In the genomic region with DNA sequence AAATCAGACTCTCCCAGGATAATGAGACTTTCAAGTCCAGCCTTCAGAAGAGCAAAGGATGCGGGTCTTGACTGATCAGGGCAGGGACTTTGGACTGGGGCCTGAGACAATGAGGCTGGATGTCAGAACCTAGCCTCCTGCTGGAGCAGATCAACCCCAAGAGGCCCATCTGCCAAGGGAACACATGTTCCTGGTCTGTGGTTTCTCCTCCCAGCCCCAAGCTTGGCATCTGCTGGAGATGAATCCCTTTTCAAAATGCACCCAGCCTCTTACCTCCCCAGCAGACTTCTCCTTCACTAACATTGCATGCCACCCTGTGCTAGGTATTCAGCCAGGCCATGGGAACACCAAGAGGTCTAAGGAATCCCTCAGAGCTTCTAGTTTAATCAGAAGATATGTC, we compare ENCODE assay signal across 13 cellular contexts. TPM values are rescaled to one million over a fixed set of nuclear protein-coding genes. Genes with fewer than 3 reads are reported as not detected.
A peak's percentile ranks its signal among the peaks of the same experiment; 100 is the strongest.
DNase-seq lines count a peak whose midpoint lies in the region; TF ChIP-seq lines count a peak whose summit lies in the region.
"Had no signal": no experiment of that assay in that cellular context is flagged by ENCODE, and none has a peak within 500 bp of the region (broad histone marks: within the 10 kb centered on the region; RNA-seq: fewer than 3 reads in every experiment).

No MANE protein-coding gene starts in this region.

- no peak overlapping the region for H3K27ac ChIP-seq in trophoblast cell (ENCODE audit: low read depth, low read length)
- no peak overlapping the region for H3K27ac ChIP-seq in SJCRH30
- H3K27ac ChIP-seq: BLaER1, KMS-11 had no signal

- no CpG with 5 or more reads among the region's 1 CpG for WGBS in trophoblast cell (ENCODE audit: extremely low coverage, insufficient coverage, insufficient read length)

- H3K14ac ChIP-seq in trophoblast cell (ENCODE audit: low read length), result no peak overlapping the region

- no peak overlapping the region for H4K91ac ChIP-seq in trophoblast cell (ENCODE audit: low read depth, low read length)

- H3K23ac ChIP-seq in trophoblast cell (ENCODE audit: low read length), result no peak overlapping the region

- no peak overlapping the region for H2AFZ ChIP-seq in trophoblast cell (ENCODE audit: insufficient read depth, low read length, poor library complexity)

- no peak overlapping the region for H2AK5ac ChIP-seq in trophoblast cell (ENCODE audit: low read length)

- no peaks in the 10 kb centered on the region for H3K4me1 ChIP-seq in trophoblast cell (ENCODE audit: control insufficient read depth in 1 of 2, insufficient read depth in 2 of 2, low read length in 2 of 2)
- H3K4me1 ChIP-seq in SJCRH30, result no peaks in the 10 kb centered on the region
- H3K4me1 ChIP-seq: HAP-1 had no signal

- H3K36me3 ChIP-seq in trophoblast cell (ENCODE audit: control insufficient read depth in 1 of 2, insufficient read depth in 2 of 2, low read length in 2 of 2), result no peaks in the 10 kb centered on the region
- no peaks in the 10 kb centered on the region for H3K36me3 ChIP-seq in SJCRH30
- H3K36me3 ChIP-seq: BLaER1, HAP-1 had no signal

- H2BK12ac ChIP-seq in trophoblast cell (ENCODE audit: low read length), result no peak overlapping the region

- no peak overlapping the region for H3K4ac ChIP-seq in trophoblast cell (ENCODE audit: low read depth, low read length)

- H3K18ac ChIP-seq in trophoblast cell (ENCODE audit: low read length), result no peak overlapping the region

- no peak overlapping the region for H3K4me2 ChIP-seq in trophoblast cell (ENCODE audit: low read length)
- H3K4me2 ChIP-seq: BLaER1, KMS-11 had no signal

- POLR2A ChIA-PET in GM10248 (lab: Yijun Ruan, JAX), result no interaction called here

- no peak overlapping the region for H2BK5ac ChIP-seq in trophoblast cell (ENCODE audit: low read depth, low read length, poor library complexity)

- no peak overlapping the region for H2BK120ac ChIP-seq in trophoblast cell (ENCODE audit: insufficient read depth, low read length, poor library complexity)

- peak overlapping the region; percentile 33 for H3K9ac ChIP-seq in trophoblast cell (ENCODE audit: low read length)
- H3K9ac ChIP-seq: BLaER1, KMS-11 had no signal

- no peak overlapping the region for H4K8ac ChIP-seq in trophoblast cell (ENCODE audit: low read depth, low read length)

- DNase-seq in AG20443 (ENCODE audit: low spot score), result peak; percentile 37
- peak; percentile 9 for DNase-seq in LHCN-M2 (ENCODE audit: low read depth)
- DNase-seq in fibroblast of gingiva (ENCODE audit: low read depth), result peak; percentile 18
- no peak for DNase-seq in trophoblast cell
- no peak for DNase-seq in GM10248 (ENCODE audit: extremely low spot score)
- no peak for DNase-seq in SJCRH30
- DNase-seq in glomerular visceral epithelial cell (ENCODE audit: extremely low spot score), result no peak
- DNase-seq: AML-193; Caco-2; CD8-positive, alpha-beta memory T cell had no signal

- no peaks in the 10 kb centered on the region for H3K27me3 ChIP-seq in trophoblast cell (ENCODE audit: insufficient read depth, low read length)
- peaks cover 17% of the 10 kb centered on the region; the same call in 1 of the 2 replicates for H3K27me3 ChIP-seq in SJCRH30
- H3K27me3 ChIP-seq: BLaER1 had no signal

- H3K4me3 ChIP-seq in trophoblast cell (ENCODE audit: low read depth, low read length) (no peak overlapping the region), SJCRH30 (no peak overlapping the region)
- H3K4me3 ChIP-seq: BLaER1, HAP-1 had no signal

- CTCF ChIA-PET in GM10248 (lab: Yijun Ruan, JAX), result no interaction called here

- TF ChIP-seq CTCF in GM10248 (IDR thresholded peaks at IDR 0.05; ENCODE audit: control extremely low read depth, extremely low read depth, low read depth, missing control alignments), result no peak

- no peaks in the 10 kb centered on the region for H3K79me1 ChIP-seq in trophoblast cell (ENCODE audit: low read length)

- H4K12ac ChIP-seq in trophoblast cell (ENCODE audit: low read depth, low read length), result no peak overlapping the region

- no peaks in the 10 kb centered on the region for H3K79me2 ChIP-seq in trophoblast cell (ENCODE audit: control insufficient read depth, insufficient read depth, low read length, poor library complexity)

- H3K9me3 ChIP-seq in trophoblast cell (ENCODE audit: insufficient read depth, low read depth, low read length) (peaks cover 2% of the 10 kb centered on the region), SJCRH30 (replicated peaks) (no peaks in the 10 kb centered on the region)
- H3K9me3 ChIP-seq: Caco-2, HAP-1 had no signal

RNA-seq across cellular contexts. Expression of gene MFGE8, which starts 43.7 kb away (rescaled TPM):
- 222 and 231 TPM in 2 replicates for total RNA-seq in LHCN-M2 (2014; rRNA removed)
- polyA plus RNA-seq in LHCN-M2 (2012), result 278 TPM
- polyA plus RNA-seq in trophoblast cell (2013), result 445 and 464 TPM in 2 replicates
- total RNA-seq in SJCRH30 (2014; rRNA removed; shearing (Covaris generic)), result 60.9 and 69.1 TPM in 2 replicates

Comparison
In these comparisons a context has a peak if more than half of its experiments do, and no peak if none do; other contexts are left out.
1. DNase-seq: peak in AG20443 (single experiment), LHCN-M2 (single experiment) and fibroblast of gingiva (single experiment); none in trophoblast cell (0 of 2), GM10248 (single experiment), SJCRH30 (0 of 2) and glomerular visceral epithelial cell (single experiment).